Comparison of ENCODE assay signal across 17 cellular contexts in the genomic region with DNA sequence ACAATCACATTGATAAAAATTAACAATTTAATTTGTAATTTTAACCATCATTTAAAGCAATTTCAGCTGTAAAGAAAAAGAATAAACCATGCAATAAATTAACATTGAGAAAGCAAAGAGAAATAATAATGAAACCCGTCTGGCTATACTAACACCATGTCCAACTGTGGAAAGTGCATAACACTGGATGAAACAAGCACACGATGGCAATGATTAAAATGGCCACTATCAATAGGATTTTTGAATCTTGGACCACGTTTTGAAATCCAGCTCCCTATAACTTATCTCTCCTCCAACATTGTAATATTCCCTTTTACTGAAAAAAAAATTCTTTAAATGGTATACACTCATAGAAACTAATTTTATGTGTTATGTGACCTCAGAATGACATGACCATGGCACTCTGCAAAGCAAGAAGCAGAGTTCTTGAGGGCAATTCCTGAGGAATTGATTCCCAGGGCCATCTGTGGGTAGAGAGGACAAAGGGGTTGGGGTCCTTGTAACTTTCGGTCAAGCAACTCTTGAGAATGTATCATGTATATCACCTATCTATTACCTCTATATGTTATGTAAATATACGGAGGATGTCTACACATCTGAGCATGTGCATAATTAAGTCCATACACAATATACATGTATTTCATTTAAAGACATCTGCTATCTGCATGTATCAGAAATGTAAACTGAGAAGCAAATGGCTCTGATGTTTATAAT. TPM values are rescaled to one million over a fixed set of nuclear protein-coding genes. Genes with fewer than 3 reads are reported as not detected.
DNase-seq lines count a peak whose midpoint lies in the region; ATAC-seq and TF ChIP-seq lines count a peak whose summit lies in the region.
"Had no signal": no experiment of that assay in that cellular context is flagged by ENCODE, and none has a peak within 500 bp of the region (broad histone marks: within the 10 kb centered on the region; RNA-seq: fewer than 3 reads in every experiment).

No MANE protein-coding gene starts in this region.

- ATAC-seq in GM19023 (IDR thresholded peaks at IDR 0.05; ENCODE audit: unreplicated experiment): no peak
- ATAC-seq in CD4-positive, alpha-beta T cell (ENCODE audit: poor library complexity): no peak
- ATAC-seq: activated CD8-positive, alpha-beta memory T cell treated with anti-CD3 and anti-CD28 coated beads, Interleukin-2, amount 10 ng/mL, durations not matched to agents 7 days and 5 days; naive thymus-derived CD4-positive, alpha-beta T cell had no signal

- no peaks in the 10 kb centered on the region for H3K36me3 ChIP-seq in mucosa of rectum (ENCODE audit: control insufficient read depth in 2 of 2, insufficient read depth in 2 of 2, low read length in 2 of 2)
- H3K36me3 ChIP-seq: BLaER1 had no signal

- CTCF ChIA-PET in CD4-positive, alpha-beta T cell (lab: Charles Lee): no interaction called here

- peaks cover 5% of the 10 kb centered on the region for H3K4me1 Mint-ChIP-seq in CD4-positive, alpha-beta T cell (ENCODE audit: low read depth)

- H3K27me3 Mint-ChIP-seq in CD4-positive, alpha-beta T cell: peaks cover 86% of the 10 kb centered on the region

- no peaks in the 10 kb centered on the region for H3K9me3 ChIP-seq in mucosa of rectum (ENCODE audit: control insufficient read depth in 2 of 2, low read length in 2 of 2)
- no peaks in the 10 kb centered on the region for H3K9me3 ChIP-seq in CD4-positive, alpha-beta T cell (ENCODE audit: control insufficient read depth, low read length)

- H3K27me3 ChIP-seq in mucosa of rectum (ENCODE audit: control insufficient read depth in 2 of 2, insufficient read depth in 2 of 2, low read length in 2 of 2): peaks cover 8 to 15% of the 10 kb centered on the region in 2 donors
- H3K27me3 ChIP-seq in CD4-positive, alpha-beta T cell (ENCODE audit: control insufficient read depth, insufficient read depth, low read length): peaks cover 86% of the 10 kb centered on the region
- H3K27me3 ChIP-seq: BLaER1 had no signal

- H3K4me3 ChIP-seq in mucosa of rectum (ENCODE audit: low read length in 2 of 2): peak overlapping the region; percentile 78 to 83
- H3K4me3 ChIP-seq: BLaER1, GM23248 had no signal

- H3K4me1 ChIP-seq in mucosa of rectum (ENCODE audit: control insufficient read depth in 2 of 2, insufficient read depth in 2 of 2, low read length in 2 of 2): peaks cover 0 to 8% of the 10 kb centered on the region in 2 donors
- H3K4me1 ChIP-seq: BLaER1 had no signal

- H3K27ac Mint-ChIP-seq in CD4-positive, alpha-beta T cell: no peak overlapping the region

- H3K4me3 Mint-ChIP-seq in CD4-positive, alpha-beta T cell: no peak overlapping the region
- H3K4me3 Mint-ChIP-seq: activated CD8-positive, alpha-beta memory T cell treated with anti-CD3 and anti-CD28 coated beads, Interleukin-2, amount 10 ng/mL, durations not matched to agents 7 days and 5 days; activated naive CD8-positive, alpha-beta T cell treated with anti-CD3 and anti-CD28 coated beads, Interleukin-2, amount 10 ng/mL, durations not matched to agents 7 days and 5 days had no signal

- POLR2A ChIA-PET in CD4-positive, alpha-beta T cell (lab: Charles Lee): no interaction called here

- peaks cover 6% of the 10 kb centered on the region for H3K9me3 Mint-ChIP-seq in CD4-positive, alpha-beta T cell

- no peak for TF ChIP-seq CTCF in CD4-positive, alpha-beta T cell (IDR thresholded peaks at IDR 0.05)

- H3K9ac ChIP-seq in mucosa of rectum (ENCODE audit: low read depth in 1 of 2, low read length in 2 of 2): peak overlapping the region; percentile 29 to 91
- H3K9ac ChIP-seq: BLaER1, GM23248 had no signal

- intact Hi-C loops in CD4-positive, alpha-beta T cell (cut with DNase I, micrococcal nuclease): no loop called here

- DNase-seq in DMS153 (lab: John Stamatoyannopoulos, UW) (peak; percentile 42), HT-29 (ENCODE audit: low spot score) (peak; percentile 65), SHP77 (lab: John Stamatoyannopoulos, UW) (peak; percentile 46 to 48), LoVo (ENCODE audit: low spot score) (no peak)
- no peak for DNase-seq in activated CD8-positive, alpha-beta memory T cell treated with anti-CD3 and anti-CD28 coated beads, Interleukin-2, amount 50 U/mL, for 4 hours
- DNase-seq in CD4-positive, alpha-beta T cell: no peak
- DNase-seq: activated CD8-positive, alpha-beta memory T cell treated with anti-CD3 and anti-CD28 coated beads, Interleukin-2, amount 10 ng/mL, durations not matched to agents 7 days and 5 days; activated naive CD8-positive, alpha-beta T cell treated with anti-CD3 and anti-CD28 coated beads, Interleukin-2, amount 10 ng/mL, durations not matched to agents 7 days and 5 days; central memory CD4-positive, alpha-beta T cell; glutamatergic neuron; GM23248; naive thymus-derived CD4-positive, alpha-beta T cell; stimulated activated CD4-positive, alpha-beta T cell treated with anti-CD3 and anti-CD28 coated beads, Interleukin-1b, Interleukin-23, amount 100 ng/mL, for 48 hours had no signal

- H3K36me3 Mint-ChIP-seq in CD4-positive, alpha-beta T cell (ENCODE audit: low read depth): no peaks in the 10 kb centered on the region

- H3K27ac ChIP-seq in mucosa of rectum (ENCODE audit: low read depth in 2 of 2, low read length in 2 of 2): peak overlapping the region; percentile 27 to 96
- H3K27ac ChIP-seq in CD4-positive, alpha-beta T cell (ENCODE audit: low read depth, low read length): no peak overlapping the region
- H3K27ac ChIP-seq: BLaER1, GM23248 had no signal

RNA-seq across cellular contexts. Expression of a gene that starts 4.8 kb away (rescaled TPM):
- 191 and 199 TPM in 2 replicates for total RNA-seq in HT-29 (2014; rRNA removed; shearing (Covaris generic))
- not detected for total RNA-seq in CD4-positive, alpha-beta T cell
- total RNA-seq: activated CD8-positive, alpha-beta memory T cell treated with anti-CD3 and anti-CD28 coated beads, Interleukin-2, amount 10 ng/mL, durations not matched to agents 7 days and 5 days; activated naive CD8-positive, alpha-beta T cell treated with anti-CD3 and anti-CD28 coated beads, Interleukin-2, amount 10 ng/mL, durations not matched to agents 7 days and 5 days; endothelial cell of umbilical vein; GM23248; naive thymus-derived CD4-positive, alpha-beta T cell had no signal

RNA-seq across cellular contexts. Expression of a gene that starts 5.2 kb away (rescaled TPM):
- total RNA-seq in HT-29 (2014; rRNA removed; shearing (Covaris generic)): 6.2 and 6.3 TPM in 2 replicates
- not detected for total RNA-seq in CD4-positive, alpha-beta T cell
- total RNA-seq: activated CD8-positive, alpha-beta memory T cell treated with anti-CD3 and anti-CD28 coated beads, Interleukin-2, amount 10 ng/mL, durations not matched to agents 7 days and 5 days; activated naive CD8-positive, alpha-beta T cell treated with anti-CD3 and anti-CD28 coated beads, Interleukin-2, amount 10 ng/mL, durations not matched to agents 7 days and 5 days; GM23248; naive thymus-derived CD4-positive, alpha-beta T cell had no signal

Comparison
In these comparisons a context has a peak if more than half of its experiments do, and no peak if none do; other contexts are left out.
1. DNase-seq: peak in DMS153 (single experiment), HT-29 (single experiment) and SHP77 (2 of 2); none in activated CD8-positive, alpha-beta memory T cell treated with anti-CD3 and anti-CD28 coated beads, Interleukin-2, amount 50 U/mL, for 4 hours (single experiment), LoVo (single experiment) and CD4-positive, alpha-beta T cell (0 of 10).
2. RNA of a gene that starts 4.8 kb away (total RNA-seq): 191 to 199 TPM in HT-29; not detected in CD4-positive, alpha-beta T cell; every median in the first group is over 100 times any median in the second.